7 cellular contexts compared by ENCODE assay signal in the genomic region with DNA sequence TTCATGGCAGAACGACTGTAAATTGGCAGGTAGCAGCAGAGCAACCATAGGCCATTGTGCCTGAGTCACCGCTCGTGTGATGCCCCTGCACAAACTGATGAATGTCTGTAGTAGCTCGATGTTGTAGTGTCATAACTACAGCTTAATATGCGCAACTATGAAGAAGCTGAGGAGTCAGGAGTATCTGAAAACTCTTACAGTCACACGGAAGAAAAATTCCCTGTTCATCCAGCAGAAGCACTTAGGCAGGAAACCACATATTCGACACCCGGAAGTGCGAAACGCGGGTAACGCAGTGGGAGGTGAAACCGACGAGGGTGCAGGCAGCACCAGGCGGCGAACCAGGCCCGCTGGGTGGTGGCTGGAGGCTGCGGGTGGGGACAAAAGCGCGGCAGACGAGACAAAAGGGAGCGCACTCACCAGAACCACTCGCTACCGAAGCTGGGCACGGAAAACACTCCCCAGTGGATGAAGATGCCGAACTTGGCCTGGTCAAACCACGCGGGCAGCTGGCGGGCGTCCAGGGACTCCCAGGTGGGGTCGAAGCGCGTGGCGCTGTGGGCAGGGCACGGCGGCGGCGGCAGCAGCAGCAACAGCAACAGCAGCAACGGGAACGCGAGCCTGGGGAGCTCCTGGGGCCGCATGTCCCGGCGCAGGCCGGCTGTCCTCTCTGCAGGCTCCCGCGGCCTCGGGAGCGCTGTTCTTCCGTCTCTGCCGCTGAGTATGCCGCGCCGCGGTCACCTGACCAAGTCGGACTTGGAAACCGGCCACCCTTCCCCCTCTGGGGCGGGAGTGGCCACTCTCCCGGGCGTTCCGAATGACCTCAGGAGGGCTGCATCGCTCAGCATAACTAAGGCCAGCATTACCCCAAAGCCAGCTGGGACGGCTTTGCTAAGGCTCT. TPM values are rescaled to one million over a fixed set of nuclear protein-coding genes. Genes with fewer than 3 reads are reported as not detected.
DNase-seq lines count a peak whose midpoint lies in the region; ATAC-seq and TF ChIP-seq lines count a peak whose summit lies in the region.

A gene with protein sequence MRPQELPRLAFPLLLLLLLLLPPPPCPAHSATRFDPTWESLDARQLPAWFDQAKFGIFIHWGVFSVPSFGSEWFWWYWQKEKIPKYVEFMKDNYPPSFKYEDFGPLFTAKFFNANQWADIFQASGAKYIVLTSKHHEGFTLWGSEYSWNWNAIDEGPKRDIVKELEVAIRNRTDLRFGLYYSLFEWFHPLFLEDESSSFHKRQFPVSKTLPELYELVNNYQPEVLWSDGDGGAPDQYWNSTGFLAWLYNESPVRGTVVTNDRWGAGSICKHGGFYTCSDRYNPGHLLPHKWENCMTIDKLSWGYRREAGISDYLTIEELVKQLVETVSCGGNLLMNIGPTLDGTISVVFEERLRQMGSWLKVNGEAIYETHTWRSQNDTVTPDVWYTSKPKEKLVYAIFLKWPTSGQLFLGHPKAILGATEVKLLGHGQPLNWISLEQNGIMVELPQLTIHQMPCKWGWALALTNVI (minus strand): TSS at position 730 of the 901 bp plus-strand sequence. CDS start 86 bp downstream, at position 644.

- peak; percentile 38 for ATAC-seq in GM18508 (IDR thresholded peaks at IDR 0.05; ENCODE audit: insufficient read depth, unreplicated experiment)
- ATAC-seq in HG02870 (IDR thresholded peaks at IDR 0.05; ENCODE audit: unreplicated experiment), result peak; percentile 50
- ATAC-seq in activated CD8-positive, alpha-beta T cell treated with anti-CD3 and anti-CD28 coated beads, Interleukin-2, amount 10 ng/mL, durations not matched to agents 7 days and 5 days, result peak; percentile 85

- peak within 1 kb of the TSS; percentile 94 for H3K27ac Mint-ChIP-seq in activated CD8-positive, alpha-beta T cell treated with anti-CD3 and anti-CD28 coated beads, Interleukin-2, amount 10 ng/mL, durations not matched to agents 7 days and 5 days

- DNase-seq in NCI-H2227 treated with DMSO at 0.1 percent for 48 hours (lab: John Stamatoyannopoulos, UW) (peak; percentile 63), ecto neural progenitor cell (ENCODE audit: low spot score) (peak; percentile 87), lower leg skin (ENCODE audit: low spot score in 2 of 2) (peak; percentile 88 to 97)
- DNase-seq in activated CD8-positive, alpha-beta T cell treated with anti-CD3 and anti-CD28 coated beads, Interleukin-2, amount 10 ng/mL, durations not matched to agents 7 days and 5 days, result peak; percentile 76
- DNase-seq in stimulated activated CD4-positive, alpha-beta T cell treated with anti-CD3 and anti-CD28 coated beads, Interleukin-4, amount 100 ng/mL, for 24 hours, result peak; percentile 76

- peak within 1 kb of the TSS; percentile 70 for H3K4me3 ChIP-seq in lower leg skin (ENCODE audit: low read depth, poor library complexity, severe bottlenecking)

- H3K4me1 Mint-ChIP-seq in activated CD8-positive, alpha-beta T cell treated with anti-CD3 and anti-CD28 coated beads, Interleukin-2, amount 10 ng/mL, durations not matched to agents 7 days and 5 days (ENCODE audit: low read depth), result peaks cover 20% of the 10 kb centered on the region

- no peaks in the 10 kb centered on the region for H3K27me3 Mint-ChIP-seq in activated CD8-positive, alpha-beta T cell treated with anti-CD3 and anti-CD28 coated beads, Interleukin-2, amount 10 ng/mL, durations not matched to agents 7 days and 5 days (ENCODE audit: low read depth)

- POLR2A ChIA-PET in activated CD8-positive, alpha-beta T cell treated with anti-CD3 and anti-CD28 coated beads, Interleukin-2, amount 10 ng/mL, durations not matched to agents 7 days and 5 days (lab: Charles Lee), result interaction anchor here (1.0 to 2.0 kb wide), 4 partner anchors 25 to 83 kb away, joined by 3 to 9 read pairs (median 4); a partner anchor contains a TSS

- 5% methylated on average over 47 to 63 of the region's 63 CpGs for WGBS in lower leg skin, 2 donors

- H3K36me3 Mint-ChIP-seq in activated CD8-positive, alpha-beta T cell treated with anti-CD3 and anti-CD28 coated beads, Interleukin-2, amount 10 ng/mL, durations not matched to agents 7 days and 5 days (ENCODE audit: low read depth), result peaks cover 16% of the 10 kb centered on the region

- H3K9me3 Mint-ChIP-seq in activated CD8-positive, alpha-beta T cell treated with anti-CD3 and anti-CD28 coated beads, Interleukin-2, amount 10 ng/mL, durations not matched to agents 7 days and 5 days (ENCODE audit: insufficient read depth), result no peaks in the 10 kb centered on the region

- TF ChIP-seq CTCF in lower leg skin (IDR thresholded peaks at IDR 0.05), result peak in 1 of 3 donors; percentile 49

- CTCF ChIA-PET in activated CD8-positive, alpha-beta T cell treated with anti-CD3 and anti-CD28 coated beads, Interleukin-2, amount 10 ng/mL, durations not matched to agents 7 days and 5 days (lab: Charles Lee), result interaction anchor here (0.8 to 3.2 kb wide), 11 partner anchors 10 to 1036 kb away, joined by 3 to 15 read pairs (median 4); no protein-coding TSS in a partner anchor

- peak within 1 kb of the TSS; percentile 82 for H3K4me3 Mint-ChIP-seq in activated CD8-positive, alpha-beta T cell treated with anti-CD3 and anti-CD28 coated beads, Interleukin-2, amount 10 ng/mL, durations not matched to agents 7 days and 5 days

- intact Hi-C loops in lower leg skin (cut with DNase I; ENCODE audit: low total_unique reads), result no loop called here

- peak in 1 of 2 donors; percentile 49 for TF ChIP-seq POLR2A in lower leg skin (IDR thresholded peaks at IDR 0.05)

RNA-seq across cellular contexts. Expression of the gene that starts here (rescaled TPM):
- 10 to 100 TPM; 10.7 to 13.8 TPM for total RNA-seq in activated CD8-positive, alpha-beta T cell treated with anti-CD3 and anti-CD28 coated beads, Interleukin-2, amount 10 ng/mL, durations not matched to agents 7 days and 5 days
- 10 to 100 TPM in 3 of 4 donors, 1 to 10 TPM in 1; 3.3 to 11.4 (median 10.5) TPM for total RNA-seq in lower leg skin

Comparison
In these comparisons a context has a peak if more than half of its experiments do, and no peak if none do; other contexts are left out.
1. Peak in every context shown above with its lines: DNase-seq, ATAC-seq and H3K4me3 ChIP-seq.